ENCODE assay signal across 9 cellular contexts in genomic region chr13:52848455-52849190, GRCh38. TPM values are rescaled to one million over a fixed set of nuclear protein-coding genes. Genes with fewer than 3 reads are reported as not detected.
DNase-seq lines count a peak whose midpoint lies in the region; ATAC-seq, FAIRE-seq and TF ChIP-seq lines count a peak whose summit lies in the region.
"Had no signal": no experiment of that assay in that cellular context is flagged by ENCODE, and none has a peak within 500 bp of the region (broad histone marks: within the 10 kb centered on the region; RNA-seq: fewer than 3 reads in every experiment).

Gene PCDH8 (minus strand): TSS chr13:52848640. CDS start chr13:52848436, 204 bp downstream.

- FAIRE-seq in HepG2 (lab: Jason Lieb, UNC): no peak

- WGBS in HepG2 (ENCODE audit: low lambda C conversion rate): 58% methylated on average over 36 of the region's 41 CpGs

- DNase-seq in activated CD4-positive, alpha-beta T cell treated with anti-CD3 and anti-CD28 coated beads, Interleukin-2, amount 10 ng/mL, durations not matched to agents 24 days and 14 days: no peak
- DNase-seq in activated CD4-positive, alpha-beta T cell treated with anti-CD3 and anti-CD28 coated beads, Interleukin-2, amount 50 U/mL, for 1 hour: no peak
- DNase-seq in NCI-H69 (lab: John Stamatoyannopoulos, UW) (peak; percentile 90), erythroblast (lab: John Stamatoyannopoulos, UW) (peak; percentile 5), gastrocnemius medialis (no peak), HepG2 (ENCODE audit: low spot score) (no peak)
- DNase-seq in stimulated activated CD4-positive, alpha-beta T cell treated with anti-CD3 and anti-CD28 coated beads, Interleukin-4, amount 100 ng/mL, for 4 hours: no peak

- H3K27me3 Mint-ChIP-seq in activated CD4-positive, alpha-beta T cell treated with anti-CD3 and anti-CD28 coated beads, Interleukin-2, amount 10 ng/mL, durations not matched to agents 24 days and 14 days: peaks cover 65% of the 10 kb centered on the region

- H3K79me2 ChIP-seq in HepG2 (ENCODE audit: insufficient read depth, low read length): no peaks in the 10 kb centered on the region

- intact Hi-C loops in activated CD4-positive, alpha-beta T cell treated with anti-CD3 and anti-CD28 coated beads, Interleukin-2, amount 10 ng/mL, durations not matched to agents 24 days and 14 days (cut with micrococcal nuclease): loop anchor here (5.0 kb wide), 2 partner anchors 181 to 231 kb away; no protein-coding TSS in a partner anchor
- intact Hi-C loops in gastrocnemius medialis (cut with DNase I; ENCODE audit: low total_unique reads) (no loop called here), HepG2 (cut with micrococcal nuclease; ENCODE audit: unreplicated experiment) (no loop called here)

- peak within 1 kb of the TSS; percentile 39 for H3K4me3 Mint-ChIP-seq in activated CD4-positive, alpha-beta T cell treated with anti-CD3 and anti-CD28 coated beads, Interleukin-2, amount 10 ng/mL, durations not matched to agents 24 days and 14 days
- H3K4me3 Mint-ChIP-seq: dendritic cell treated with granulocyte-macrophage colony-stimulating factor and Interleukin-4, amounts not matched to agents 40 ng/mL and 50 ng/mL, for 4 days had no signal

- POLR2A ChIA-PET in HepG2 (lab: Yijun Ruan, JAX): no interaction called here

- no peak for ATAC-seq in gastrocnemius medialis
- no peak for ATAC-seq in GM21526 (IDR thresholded peaks at IDR 0.05; ENCODE audit: low FRiP score, unreplicated experiment)
- ATAC-seq in HepG2: no peak

- TF ChIP-seq RAD21 in HepG2 (CRISPR knock-in tag; IDR thresholded peaks at IDR 0.05): no peak

- no TSS peak for BruUV-seq in HepG2 (replicated peaks; lab: Mats Ljungman, UMichigan)

- H3K27me3 ChIP-seq in gastrocnemius medialis (peaks cover 68 to 84% (median 69%) of the 10 kb centered on the region in 3 donors), HepG2 (ENCODE audit: control insufficient read depth in 1 of 2, insufficient read depth in 2 of 2, low read length in 2 of 2) (peaks cover 0 to 18% of the 10 kb centered on the region in 2 experiments; a peak in 1 of 5 replicates)

- H3K4me3 ChIP-seq in gastrocnemius medialis: peak within 1 kb of the TSS in 3 of 4 donors; percentile 11 to 28 (median 13)
- H3K4me3 ChIP-seq in HepG2 (replicated peaks in 1 of 3; ENCODE audit: insufficient read depth in 1 of 3, low read depth in 2 of 3, low read length in 3 of 3): no peak within 1 kb of the TSS

- H3K27ac Mint-ChIP-seq in activated CD4-positive, alpha-beta T cell treated with anti-CD3 and anti-CD28 coated beads, Interleukin-2, amount 10 ng/mL, durations not matched to agents 24 days and 14 days: peak within 1 kb of the TSS; percentile 58
- H3K27ac Mint-ChIP-seq: dendritic cell treated with granulocyte-macrophage colony-stimulating factor and Interleukin-4, amounts not matched to agents 40 ng/mL and 50 ng/mL, for 4 days had no signal

- H3K9me3 ChIP-seq in gastrocnemius medialis (no peaks in the 10 kb centered on the region), HepG2 (ENCODE audit: low read length) (no peaks in the 10 kb centered on the region)

- peaks cover 8% of the 10 kb centered on the region for H3K36me3 Mint-ChIP-seq in activated CD4-positive, alpha-beta T cell treated with anti-CD3 and anti-CD28 coated beads, Interleukin-2, amount 10 ng/mL, durations not matched to agents 24 days and 14 days (ENCODE audit: low read depth)

- no peak within 1 kb of the TSS for H2AFZ ChIP-seq in HepG2 (ENCODE audit: low read length)

- in situ Hi-C loops in gastrocnemius medialis (cut with MboI; ENCODE audit: low sequenced_read_pairs in 4 of 4): no loop called here
- in situ Hi-C loops in HepG2 (cut with HindIII; ENCODE audit: extremely low pct_ligation_motif_present, low pct_unique_long_range_greater_than_20kb): no loop called here

- H3K27ac ChIP-seq in gastrocnemius medialis: no peak within 1 kb of the TSS
- H3K27ac ChIP-seq in HepG2 (ENCODE audit: extremely low read length, insufficient read depth, low read length): no peak within 1 kb of the TSS

- TF ChIP-seq CTCF in gastrocnemius medialis (IDR thresholded peaks at IDR 0.05 in 4 of 5, conservative IDR thresholded peaks at IDR 0.05 in 1 of 5) (no peak), HepG2 (CRISPR knock-in tag; IDR thresholded peaks at IDR 0.05) (no peak)

- CTCF ChIA-PET in HepG2 (lab: Yijun Ruan, JAX; ENCODE audit: low intra/inter-chr PET ratio, low total read pairs): no interaction called here

- H3K9ac ChIP-seq in HepG2 (ENCODE audit: insufficient read depth, low read depth, low read length): no peak within 1 kb of the TSS

- H3K4me1 ChIP-seq in gastrocnemius medialis: peaks cover 8 to 15% of the 10 kb centered on the region in 2 donors
- no peaks in the 10 kb centered on the region; the same call in 1 of the 2 replicates for H3K4me1 ChIP-seq in HepG2 (ENCODE audit: insufficient read depth, low read length)

- H3K4me2 ChIP-seq in HepG2 (ENCODE audit: low read depth, low read length): no peak within 1 kb of the TSS

- no peaks in the 10 kb centered on the region for H4K20me1 ChIP-seq in HepG2 (ENCODE audit: insufficient read depth, low read length)

- H3K9me3 Mint-ChIP-seq in activated CD4-positive, alpha-beta T cell treated with anti-CD3 and anti-CD28 coated beads, Interleukin-2, amount 10 ng/mL, durations not matched to agents 24 days and 14 days: peaks cover 19% of the 10 kb centered on the region

- H3K4me1 Mint-ChIP-seq in activated CD4-positive, alpha-beta T cell treated with anti-CD3 and anti-CD28 coated beads, Interleukin-2, amount 10 ng/mL, durations not matched to agents 24 days and 14 days: peaks cover 11% of the 10 kb centered on the region

- no peak for TF ChIP-seq POLR2A in erythroblast (IDR thresholded peaks at IDR 0.05; ENCODE audit: low read length)
- no peak for TF ChIP-seq POLR2A in gastrocnemius medialis (IDR thresholded peaks at IDR 0.05)
- TF ChIP-seq POLR2A in HepG2 (IDR thresholded peaks at IDR 0.05; ENCODE audit: insufficient read depth in 1 of 2, low read depth in 2 of 2, low read length in 2 of 2): no peak

- no peaks in the 10 kb centered on the region for H3K36me3 ChIP-seq in gastrocnemius medialis
- no peaks in the 10 kb centered on the region for H3K36me3 ChIP-seq in HepG2 (replicated peaks in 1 of 2; ENCODE audit: control insufficient read depth in 1 of 2, insufficient read depth in 2 of 2, low read length in 2 of 2)

- TF ChIP-seq EP300 in HepG2 (IDR thresholded peaks at IDR 0.05; ENCODE audit: low read depth in 2 of 2, low read length in 2 of 2) (no peak), HepG2 (CRISPR knock-in tag; IDR thresholded peaks at IDR 0.05; ENCODE audit: borderline replicate concordance) (no peak)

TF ChIP-seq in HepG2, 621 proteins besides CTCF, POLR2A, EP300 and RAD21 (continues in another document):
- TF ChIP-seq MAFG (CRISPR knock-in tag; IDR thresholded peaks at IDR 0.05) (no peak), ZBTB42 (CRISPR knock-in tag; IDR thresholded peaks at IDR 0.05) (no peak), MEIS2 (CRISPR knock-in tag; IDR thresholded peaks at IDR 0.05) (no peak), XBP1 (CRISPR knock-in tag; IDR thresholded peaks at IDR 0.05) (no peak), ZFP37 (CRISPR knock-in tag; IDR thresholded peaks at IDR 0.05; ENCODE audit: borderline replicate concordance) (no peak), POLR2AphosphoS2 (IDR thresholded peaks at IDR 0.05; ENCODE audit: low read depth, low read length) (no peak)

RNA-seq across cellular contexts. Expression of gene PCDH8, which starts in this region (rescaled TPM):
- not detected in 2 replicates for total RNA-seq in activated CD4-positive, alpha-beta T cell treated with anti-CD3 and anti-CD28 coated beads, Interleukin-2, amount 10 ng/mL, durations not matched to agents 24 days and 14 days
- under 1 TPM in 1 of 4 donors, not detected in 3; 0.39 TPM for total RNA-seq in gastrocnemius medialis
- total RNA-seq in HepG2 (2016; rRNA removed; fragmentation: Illumina TruSeq; extraction: Trizol): not detected in 2 replicates
- not detected in 2 replicates for total RNA-seq in HepG2 (2016; cell fraction: cytosol; rRNA removed; fragmentation: Illumina TruSeq; extraction: Trizol; ENCODE audit: low read depth)
- total RNA-seq in HepG2 (2016; cell fraction: insoluble cytoplasmic fraction; rRNA removed; fragmentation: Illumina TruSeq; extraction: Trizol): not detected in 2 replicates
- not detected in 2 replicates for total RNA-seq in HepG2 (2016; cell fraction: membrane; rRNA removed; fragmentation: Illumina TruSeq; extraction: Trizol)
- not detected in 2 replicates for total RNA-seq in HepG2 (2016; cell fraction: nucleus; rRNA removed; fragmentation: Illumina TruSeq; extraction: Trizol)
- not detected in 2 replicates for polyA plus RNA-seq in HepG2 (2011; rRNA removed)
- polyA plus RNA-seq in HepG2 (2011; cell fraction: cytosol; rRNA removed): not detected in 2 replicates
- polyA plus RNA-seq in HepG2 (2011; cell fraction: nucleus; rRNA removed): not detected in 2 replicates
- not detected in 2 replicates for polyA plus RNA-seq in HepG2 (2012)
- not detected in 2 replicates for polyA plus RNA-seq in HepG2 (2016; cell fraction: cytosol; fragmentation: Illumina TruSeq; extraction: Trizol; ENCODE audit: low read depth)
- not detected in 2 replicates for polyA plus RNA-seq in HepG2 (2016; cell fraction: insoluble cytoplasmic fraction; fragmentation: Illumina TruSeq; extraction: Trizol; ENCODE audit: low read depth)
- not detected in 2 replicates for polyA plus RNA-seq in HepG2 (2016; cell fraction: membrane; fragmentation: Illumina TruSeq; extraction: Trizol; ENCODE audit: low read depth)
- polyA plus RNA-seq in HepG2 (2016; cell fraction: nucleus; fragmentation: Illumina TruSeq; extraction: Trizol; ENCODE audit: insufficient read depth, low read depth): not detected in 2 replicates
- polyA minus RNA-seq in HepG2 (2011; rRNA and poly(A)+ RNA removed; ENCODE audit: low replicate concordance): not detected in 2 replicates
- polyA minus RNA-seq in HepG2 (2011; cell fraction: cytosol; rRNA and poly(A)+ RNA removed): not detected in 2 replicates
- polyA minus RNA-seq in HepG2 (2011; cell fraction: nucleus; rRNA and poly(A)+ RNA removed): not detected in 2 replicates

Comparison
In these comparisons a context has a peak if more than half of its experiments do, and no peak if none do; other contexts are left out.
1. DNase-seq: peak in NCI-H69 (single experiment) and erythroblast (2 of 2); none in activated CD4-positive, alpha-beta T cell treated with anti-CD3 and anti-CD28 coated beads, Interleukin-2, amount 10 ng/mL, durations not matched to agents 24 days and 14 days (single experiment), activated CD4-positive, alpha-beta T cell treated with anti-CD3 and anti-CD28 coated beads, Interleukin-2, amount 50 U/mL, for 1 hour (single experiment), gastrocnemius medialis (0 of 2), HepG2 (single experiment) and stimulated activated CD4-positive, alpha-beta T cell treated with anti-CD3 and anti-CD28 coated beads, Interleukin-4, amount 100 ng/mL, for 4 hours (0 of 2).
2. H3K4me3 ChIP-seq: peak in gastrocnemius medialis (3 of 4); none in HepG2 (0 of 3).